ENCODE assay signal across 1 cellular context in the genomic region with DNA sequence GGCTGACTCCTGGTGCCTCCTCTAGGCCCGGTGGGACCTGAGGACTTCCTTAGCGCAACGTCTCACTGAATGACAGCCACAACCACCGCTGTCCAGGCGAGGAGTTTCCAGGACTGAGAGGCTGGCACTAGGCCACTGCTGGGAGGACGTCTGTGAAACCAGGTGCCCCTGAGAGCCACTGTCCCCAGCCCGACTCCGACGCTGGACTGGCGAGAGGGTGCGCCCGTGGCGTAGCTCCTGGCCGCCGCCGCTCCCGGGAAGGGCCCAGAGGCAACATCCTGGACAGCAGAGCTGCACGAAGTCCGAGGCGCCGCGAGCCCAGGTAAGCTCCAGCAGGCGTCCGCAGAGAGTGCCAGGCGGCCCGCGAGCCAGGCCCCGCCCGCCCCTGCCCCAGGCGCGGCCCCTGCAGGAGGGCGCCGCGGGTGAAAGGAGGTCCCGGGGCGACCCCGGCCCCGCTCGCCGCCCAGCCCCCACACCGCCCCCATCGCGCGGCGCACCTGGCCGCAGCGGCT.
TF ChIP-seq lines count a peak whose summit lies in the region.

No MANE protein-coding gene starts in this region.

TF ChIP-seq in K562, 482 proteins besides CTCF, POLR2A, EP300 and RAD21 (continued from another document and continues in another):
- TF ChIP-seq, protein P1, sequence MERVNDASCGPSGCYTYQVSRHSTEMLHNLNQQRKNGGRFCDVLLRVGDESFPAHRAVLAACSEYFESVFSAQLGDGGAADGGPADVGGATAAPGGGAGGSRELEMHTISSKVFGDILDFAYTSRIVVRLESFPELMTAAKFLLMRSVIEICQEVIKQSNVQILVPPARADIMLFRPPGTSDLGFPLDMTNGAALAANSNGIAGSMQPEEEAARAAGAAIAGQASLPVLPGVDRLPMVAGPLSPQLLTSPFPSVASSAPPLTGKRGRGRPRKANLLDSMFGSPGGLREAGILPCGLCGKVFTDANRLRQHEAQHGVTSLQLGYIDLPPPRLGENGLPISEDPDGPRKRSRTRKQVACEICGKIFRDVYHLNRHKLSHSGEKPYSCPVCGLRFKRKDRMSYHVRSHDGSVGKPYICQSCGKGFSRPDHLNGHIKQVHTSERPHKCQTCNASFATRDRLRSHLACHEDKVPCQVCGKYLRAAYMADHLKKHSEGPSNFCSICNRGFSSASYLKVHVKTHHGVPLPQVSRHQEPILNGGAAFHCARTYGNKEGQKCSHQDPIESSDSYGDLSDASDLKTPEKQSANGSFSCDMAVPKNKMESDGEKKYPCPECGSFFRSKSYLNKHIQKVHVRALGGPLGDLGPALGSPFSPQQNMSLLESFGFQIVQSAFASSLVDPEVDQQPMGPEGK (CRISPR knock-in tag; IDR thresholded peaks at IDR 0.05; ENCODE audit: borderline replicate concordance): no peak
- TF ChIP-seq KAT2B (IDR thresholded peaks at IDR 0.05; ENCODE audit: low read depth, low read length) (no peak), PTTG1 (tag; IDR thresholded peaks at IDR 0.05; ENCODE audit: low read depth) (no peak), KLF1 (tag; IDR thresholded peaks at IDR 0.05) (no peak), WHSC1 (IDR thresholded peaks at IDR 0.05; ENCODE audit: low read length) (peak; percentile 25), ZNF347 (CRISPR knock-in tag; IDR thresholded peaks at IDR 0.05; ENCODE audit: low read depth) (no peak), SIX5 (IDR thresholded peaks at IDR 0.05; ENCODE audit: borderline replicate concordance in 1 of 2, insufficient read depth in 1 of 2, low read depth in 1 of 2, low read length in 2 of 2) (no peak), MTA3 (IDR thresholded peaks at IDR 0.05; ENCODE audit: borderline replicate concordance) (peak; percentile 69; the same call in 1 of the 2 replicates), ZNF778 (CRISPR knock-in tag; IDR thresholded peaks at IDR 0.05) (no peak), NCOR1 (IDR thresholded peaks at IDR 0.05) (no peak), ETV5 (CRISPR knock-in tag; IDR thresholded peaks at IDR 0.05; ENCODE audit: low read depth) (no peak), IFI16 (CRISPR knock-in tag; IDR thresholded peaks at IDR 0.05) (no peak), KDM5B (IDR thresholded peaks at IDR 0.05; ENCODE audit: insufficient replicate concordance, low read depth, low read length) (peak; percentile 77), ZNF644 (tag; IDR thresholded peaks at IDR 0.05; ENCODE audit: low read depth) (no peak), FOSL1 (tag; conservative IDR thresholded peaks at IDR 0.05) (no peak), DMBX1 (CRISPR knock-in tag; IDR thresholded peaks at IDR 0.05; ENCODE audit: borderline replicate concordance) (no peak), ELF2 (CRISPR knock-in tag; IDR thresholded peaks at IDR 0.05) (no peak), XRCC5 (IDR thresholded peaks at IDR 0.05; ENCODE audit: low read depth, low read length) (no peak), STAT5A (IDR thresholded peaks at IDR 0.05; ENCODE audit: borderline replicate concordance, low read length) (no peak), BRD9 (IDR thresholded peaks at IDR 0.05; ENCODE audit: low read depth, partially characterized antibody) (no peak), ZEB2 (IDR thresholded peaks at IDR 0.05) (peak; percentile 10; the same call in 1 of the 2 replicates), RBM22 (IDR thresholded peaks at IDR 0.05; ENCODE audit: low read depth, low read length, poor library complexity, severe bottlenecking) (no peak), KLF16 (IDR thresholded peaks at IDR 0.05) (no peak), ARHGAP35 (IDR thresholded peaks at IDR 0.05; ENCODE audit: partially characterized antibody) (no peak), SRSF9 (IDR thresholded peaks at IDR 0.05; ENCODE audit: borderline replicate concordance, low read depth, low read length) (no peak), XRCC3 (IDR thresholded peaks at IDR 0.05) (no peak), GABPA (tag; conservative IDR thresholded peaks at IDR 0.05; ENCODE audit: low read depth) (no peak), BACH1 (tag; IDR thresholded peaks at IDR 0.05) (no peak), ZNF551 (CRISPR knock-in tag; IDR thresholded peaks at IDR 0.05) (no peak), HDGF (IDR thresholded peaks at IDR 0.05) (peak; percentile 92)
- TF ChIP-seq, protein P2, sequence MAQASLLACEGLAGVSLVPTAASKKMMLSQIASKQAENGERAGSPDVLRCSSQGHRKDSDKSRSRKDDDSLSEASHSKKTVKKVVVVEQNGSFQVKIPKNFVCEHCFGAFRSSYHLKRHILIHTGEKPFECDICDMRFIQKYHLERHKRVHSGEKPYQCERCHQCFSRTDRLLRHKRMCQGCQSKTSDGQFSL (CRISPR knock-in tag; IDR thresholded peaks at IDR 0.05): no peak
- TF ChIP-seq, protein P2 (tag; IDR thresholded peaks at IDR 0.05): no peak
- TF ChIP-seq, protein P3, sequence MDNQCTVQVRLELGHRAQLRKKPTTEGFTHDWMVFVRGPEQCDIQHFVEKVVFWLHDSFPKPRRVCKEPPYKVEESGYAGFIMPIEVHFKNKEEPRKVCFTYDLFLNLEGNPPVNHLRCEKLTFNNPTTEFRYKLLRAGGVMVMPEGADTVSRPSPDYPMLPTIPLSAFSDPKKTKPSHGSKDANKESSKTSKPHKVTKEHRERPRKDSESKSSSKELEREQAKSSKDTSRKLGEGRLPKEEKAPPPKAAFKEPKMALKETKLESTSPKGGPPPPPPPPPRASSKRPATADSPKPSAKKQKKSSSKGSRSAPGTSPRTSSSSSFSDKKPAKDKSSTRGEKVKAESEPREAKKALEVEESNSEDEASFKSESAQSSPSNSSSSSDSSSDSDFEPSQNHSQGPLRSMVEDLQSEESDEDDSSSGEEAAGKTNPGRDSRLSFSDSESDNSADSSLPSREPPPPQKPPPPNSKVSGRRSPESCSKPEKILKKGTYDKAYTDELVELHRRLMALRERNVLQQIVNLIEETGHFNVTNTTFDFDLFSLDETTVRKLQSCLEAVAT (IDR thresholded peaks at IDR 0.05): peak in 1 of 2 experiments; percentile 65; a peak in 2 of 4 replicates
- TF ChIP-seq, protein P4, sequence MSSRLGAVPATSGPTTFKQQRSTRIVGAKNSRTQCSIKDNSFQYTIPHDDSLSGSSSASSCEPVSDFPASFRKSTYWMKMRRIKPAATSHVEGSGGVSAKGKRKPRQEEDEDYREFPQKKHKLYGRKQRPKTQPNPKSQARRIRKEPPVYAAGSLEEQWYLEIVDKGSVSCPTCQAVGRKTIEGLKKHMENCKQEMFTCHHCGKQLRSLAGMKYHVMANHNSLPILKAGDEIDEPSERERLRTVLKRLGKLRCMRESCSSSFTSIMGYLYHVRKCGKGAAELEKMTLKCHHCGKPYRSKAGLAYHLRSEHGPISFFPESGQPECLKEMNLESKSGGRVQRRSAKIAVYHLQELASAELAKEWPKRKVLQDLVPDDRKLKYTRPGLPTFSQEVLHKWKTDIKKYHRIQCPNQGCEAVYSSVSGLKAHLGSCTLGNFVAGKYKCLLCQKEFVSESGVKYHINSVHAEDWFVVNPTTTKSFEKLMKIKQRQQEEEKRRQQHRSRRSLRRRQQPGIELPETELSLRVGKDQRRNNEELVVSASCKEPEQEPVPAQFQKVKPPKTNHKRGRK (tag; IDR thresholded peaks at IDR 0.05): no peak
- TF ChIP-seq, protein P5, sequence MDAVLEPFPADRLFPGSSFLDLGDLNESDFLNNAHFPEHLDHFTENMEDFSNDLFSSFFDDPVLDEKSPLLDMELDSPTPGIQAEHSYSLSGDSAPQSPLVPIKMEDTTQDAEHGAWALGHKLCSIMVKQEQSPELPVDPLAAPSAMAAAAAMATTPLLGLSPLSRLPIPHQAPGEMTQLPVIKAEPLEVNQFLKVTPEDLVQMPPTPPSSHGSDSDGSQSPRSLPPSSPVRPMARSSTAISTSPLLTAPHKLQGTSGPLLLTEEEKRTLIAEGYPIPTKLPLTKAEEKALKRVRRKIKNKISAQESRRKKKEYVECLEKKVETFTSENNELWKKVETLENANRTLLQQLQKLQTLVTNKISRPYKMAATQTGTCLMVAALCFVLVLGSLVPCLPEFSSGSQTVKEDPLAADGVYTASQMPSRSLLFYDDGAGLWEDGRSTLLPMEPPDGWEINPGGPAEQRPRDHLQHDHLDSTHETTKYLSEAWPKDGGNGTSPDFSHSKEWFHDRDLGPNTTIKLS (IDR thresholded peaks at IDR 0.05; ENCODE audit: borderline replicate concordance, low read depth): no peak
- TF ChIP-seq, protein P6, sequence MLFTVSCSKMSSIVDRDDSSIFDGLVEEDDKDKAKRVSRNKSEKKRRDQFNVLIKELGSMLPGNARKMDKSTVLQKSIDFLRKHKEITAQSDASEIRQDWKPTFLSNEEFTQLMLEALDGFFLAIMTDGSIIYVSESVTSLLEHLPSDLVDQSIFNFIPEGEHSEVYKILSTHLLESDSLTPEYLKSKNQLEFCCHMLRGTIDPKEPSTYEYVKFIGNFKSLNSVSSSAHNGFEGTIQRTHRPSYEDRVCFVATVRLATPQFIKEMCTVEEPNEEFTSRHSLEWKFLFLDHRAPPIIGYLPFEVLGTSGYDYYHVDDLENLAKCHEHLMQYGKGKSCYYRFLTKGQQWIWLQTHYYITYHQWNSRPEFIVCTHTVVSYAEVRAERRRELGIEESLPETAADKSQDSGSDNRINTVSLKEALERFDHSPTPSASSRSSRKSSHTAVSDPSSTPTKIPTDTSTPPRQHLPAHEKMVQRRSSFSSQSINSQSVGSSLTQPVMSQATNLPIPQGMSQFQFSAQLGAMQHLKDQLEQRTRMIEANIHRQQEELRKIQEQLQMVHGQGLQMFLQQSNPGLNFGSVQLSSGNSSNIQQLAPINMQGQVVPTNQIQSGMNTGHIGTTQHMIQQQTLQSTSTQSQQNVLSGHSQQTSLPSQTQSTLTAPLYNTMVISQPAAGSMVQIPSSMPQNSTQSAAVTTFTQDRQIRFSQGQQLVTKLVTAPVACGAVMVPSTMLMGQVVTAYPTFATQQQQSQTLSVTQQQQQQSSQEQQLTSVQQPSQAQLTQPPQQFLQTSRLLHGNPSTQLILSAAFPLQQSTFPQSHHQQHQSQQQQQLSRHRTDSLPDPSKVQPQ (CRISPR knock-in tag; IDR thresholded peaks at IDR 0.05; ENCODE audit: borderline replicate concordance): no peak
- TF ChIP-seq, protein P7, sequence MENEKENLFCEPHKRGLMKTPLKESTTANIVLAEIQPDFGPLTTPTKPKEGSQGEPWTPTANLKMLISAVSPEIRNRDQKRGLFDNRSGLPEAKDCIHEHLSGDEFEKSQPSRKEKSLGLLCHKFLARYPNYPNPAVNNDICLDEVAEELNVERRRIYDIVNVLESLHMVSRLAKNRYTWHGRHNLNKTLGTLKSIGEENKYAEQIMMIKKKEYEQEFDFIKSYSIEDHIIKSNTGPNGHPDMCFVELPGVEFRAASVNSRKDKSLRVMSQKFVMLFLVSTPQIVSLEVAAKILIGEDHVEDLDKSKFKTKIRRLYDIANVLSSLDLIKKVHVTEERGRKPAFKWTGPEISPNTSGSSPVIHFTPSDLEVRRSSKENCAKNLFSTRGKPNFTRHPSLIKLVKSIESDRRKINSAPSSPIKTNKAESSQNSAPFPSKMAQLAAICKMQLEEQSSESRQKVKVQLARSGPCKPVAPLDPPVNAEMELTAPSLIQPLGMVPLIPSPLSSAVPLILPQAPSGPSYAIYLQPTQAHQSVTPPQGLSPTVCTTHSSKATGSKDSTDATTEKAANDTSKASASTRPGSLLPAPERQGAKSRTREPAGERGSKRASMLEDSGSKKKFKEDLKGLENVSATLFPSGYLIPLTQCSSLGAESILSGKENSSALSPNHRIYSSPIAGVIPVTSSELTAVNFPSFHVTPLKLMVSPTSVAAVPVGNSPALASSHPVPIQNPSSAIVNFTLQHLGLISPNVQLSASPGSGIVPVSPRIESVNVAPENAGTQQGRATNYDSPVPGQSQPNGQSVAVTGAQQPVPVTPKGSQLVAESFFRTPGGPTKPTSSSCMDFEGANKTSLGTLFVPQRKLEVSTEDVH (IDR thresholded peaks at IDR 0.05; ENCODE audit: low read depth, partially characterized antibody): no peak
- TF ChIP-seq, protein P8, sequence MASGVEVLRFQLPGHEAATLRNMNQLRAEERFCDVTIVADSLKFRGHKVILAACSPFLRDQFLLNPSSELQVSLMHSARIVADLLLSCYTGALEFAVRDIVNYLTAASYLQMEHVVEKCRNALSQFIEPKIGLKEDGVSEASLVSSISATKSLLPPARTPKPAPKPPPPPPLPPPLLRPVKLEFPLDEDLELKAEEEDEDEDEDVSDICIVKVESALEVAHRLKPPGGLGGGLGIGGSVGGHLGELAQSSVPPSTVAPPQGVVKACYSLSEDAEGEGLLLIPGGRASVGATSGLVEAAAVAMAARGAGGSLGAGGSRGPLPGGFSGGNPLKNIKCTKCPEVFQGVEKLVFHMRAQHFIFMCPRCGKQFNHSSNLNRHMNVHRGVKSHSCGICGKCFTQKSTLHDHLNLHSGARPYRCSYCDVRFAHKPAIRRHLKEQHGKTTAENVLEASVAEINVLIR (CRISPR knock-in tag; IDR thresholded peaks at IDR 0.05): no peak
- TF ChIP-seq, protein P9, sequence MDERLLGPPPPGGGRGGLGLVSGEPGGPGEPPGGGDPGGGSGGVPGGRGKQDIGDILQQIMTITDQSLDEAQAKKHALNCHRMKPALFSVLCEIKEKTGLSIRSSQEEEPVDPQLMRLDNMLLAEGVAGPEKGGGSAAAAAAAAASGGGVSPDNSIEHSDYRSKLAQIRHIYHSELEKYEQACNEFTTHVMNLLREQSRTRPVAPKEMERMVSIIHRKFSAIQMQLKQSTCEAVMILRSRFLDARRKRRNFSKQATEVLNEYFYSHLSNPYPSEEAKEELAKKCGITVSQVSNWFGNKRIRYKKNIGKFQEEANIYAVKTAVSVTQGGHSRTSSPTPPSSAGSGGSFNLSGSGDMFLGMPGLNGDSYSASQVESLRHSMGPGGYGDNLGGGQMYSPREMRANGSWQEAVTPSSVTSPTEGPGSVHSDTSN (CRISPR knock-in tag; IDR thresholded peaks at IDR 0.05; ENCODE audit: low read depth): no peak; the same call in 1 of the 2 replicates
- TF ChIP-seq, protein P9 (tag; conservative IDR thresholded peaks at IDR 0.05; ENCODE audit: low read depth): no peak
- TF ChIP-seq, protein P10, sequence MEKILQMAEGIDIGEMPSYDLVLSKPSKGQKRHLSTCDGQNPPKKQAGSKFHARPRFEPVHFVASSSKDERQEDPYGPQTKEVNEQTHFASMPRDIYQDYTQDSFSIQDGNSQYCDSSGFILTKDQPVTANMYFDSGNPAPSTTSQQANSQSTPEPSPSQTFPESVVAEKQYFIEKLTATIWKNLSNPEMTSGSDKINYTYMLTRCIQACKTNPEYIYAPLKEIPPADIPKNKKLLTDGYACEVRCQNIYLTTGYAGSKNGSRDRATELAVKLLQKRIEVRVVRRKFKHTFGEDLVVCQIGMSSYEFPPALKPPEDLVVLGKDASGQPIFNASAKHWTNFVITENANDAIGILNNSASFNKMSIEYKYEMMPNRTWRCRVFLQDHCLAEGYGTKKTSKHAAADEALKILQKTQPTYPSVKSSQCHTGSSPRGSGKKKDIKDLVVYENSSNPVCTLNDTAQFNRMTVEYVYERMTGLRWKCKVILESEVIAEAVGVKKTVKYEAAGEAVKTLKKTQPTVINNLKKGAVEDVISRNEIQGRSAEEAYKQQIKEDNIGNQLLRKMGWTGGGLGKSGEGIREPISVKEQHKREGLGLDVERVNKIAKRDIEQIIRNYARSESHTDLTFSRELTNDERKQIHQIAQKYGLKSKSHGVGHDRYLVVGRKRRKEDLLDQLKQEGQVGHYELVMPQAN (IDR thresholded peaks at IDR 0.05; ENCODE audit: borderline replicate concordance): peak; percentile 87
